1 cellular context compared by ENCODE assay signal in the genomic region with DNA sequence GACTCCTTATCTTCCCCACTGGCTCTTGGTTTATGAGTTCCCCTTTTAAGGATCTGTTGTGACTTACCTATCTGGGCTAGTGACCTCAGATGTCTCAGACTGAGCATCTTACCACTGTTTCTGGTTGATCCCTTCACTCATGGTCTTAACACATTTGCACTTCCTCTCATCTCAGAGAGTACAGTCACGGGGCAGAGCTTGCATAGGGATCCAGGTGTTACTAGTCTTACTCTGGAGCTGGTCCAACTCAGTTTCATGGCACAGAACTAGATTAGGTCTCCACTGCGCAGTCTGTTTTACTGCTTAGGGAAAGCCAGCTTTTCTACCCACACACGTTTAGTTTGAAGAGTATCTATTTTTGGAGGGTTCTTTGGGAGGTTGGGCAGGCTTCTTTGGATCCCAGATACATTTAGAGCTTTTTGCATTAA.
TF ChIP-seq lines count a peak whose summit lies in the region.

No MANE protein-coding gene starts in this region.

TF ChIP-seq in GM23338, 12 proteins besides CTCF, POLR2A, EP300 and RAD21 (continued from another document):
- TF ChIP-seq, protein P1, sequence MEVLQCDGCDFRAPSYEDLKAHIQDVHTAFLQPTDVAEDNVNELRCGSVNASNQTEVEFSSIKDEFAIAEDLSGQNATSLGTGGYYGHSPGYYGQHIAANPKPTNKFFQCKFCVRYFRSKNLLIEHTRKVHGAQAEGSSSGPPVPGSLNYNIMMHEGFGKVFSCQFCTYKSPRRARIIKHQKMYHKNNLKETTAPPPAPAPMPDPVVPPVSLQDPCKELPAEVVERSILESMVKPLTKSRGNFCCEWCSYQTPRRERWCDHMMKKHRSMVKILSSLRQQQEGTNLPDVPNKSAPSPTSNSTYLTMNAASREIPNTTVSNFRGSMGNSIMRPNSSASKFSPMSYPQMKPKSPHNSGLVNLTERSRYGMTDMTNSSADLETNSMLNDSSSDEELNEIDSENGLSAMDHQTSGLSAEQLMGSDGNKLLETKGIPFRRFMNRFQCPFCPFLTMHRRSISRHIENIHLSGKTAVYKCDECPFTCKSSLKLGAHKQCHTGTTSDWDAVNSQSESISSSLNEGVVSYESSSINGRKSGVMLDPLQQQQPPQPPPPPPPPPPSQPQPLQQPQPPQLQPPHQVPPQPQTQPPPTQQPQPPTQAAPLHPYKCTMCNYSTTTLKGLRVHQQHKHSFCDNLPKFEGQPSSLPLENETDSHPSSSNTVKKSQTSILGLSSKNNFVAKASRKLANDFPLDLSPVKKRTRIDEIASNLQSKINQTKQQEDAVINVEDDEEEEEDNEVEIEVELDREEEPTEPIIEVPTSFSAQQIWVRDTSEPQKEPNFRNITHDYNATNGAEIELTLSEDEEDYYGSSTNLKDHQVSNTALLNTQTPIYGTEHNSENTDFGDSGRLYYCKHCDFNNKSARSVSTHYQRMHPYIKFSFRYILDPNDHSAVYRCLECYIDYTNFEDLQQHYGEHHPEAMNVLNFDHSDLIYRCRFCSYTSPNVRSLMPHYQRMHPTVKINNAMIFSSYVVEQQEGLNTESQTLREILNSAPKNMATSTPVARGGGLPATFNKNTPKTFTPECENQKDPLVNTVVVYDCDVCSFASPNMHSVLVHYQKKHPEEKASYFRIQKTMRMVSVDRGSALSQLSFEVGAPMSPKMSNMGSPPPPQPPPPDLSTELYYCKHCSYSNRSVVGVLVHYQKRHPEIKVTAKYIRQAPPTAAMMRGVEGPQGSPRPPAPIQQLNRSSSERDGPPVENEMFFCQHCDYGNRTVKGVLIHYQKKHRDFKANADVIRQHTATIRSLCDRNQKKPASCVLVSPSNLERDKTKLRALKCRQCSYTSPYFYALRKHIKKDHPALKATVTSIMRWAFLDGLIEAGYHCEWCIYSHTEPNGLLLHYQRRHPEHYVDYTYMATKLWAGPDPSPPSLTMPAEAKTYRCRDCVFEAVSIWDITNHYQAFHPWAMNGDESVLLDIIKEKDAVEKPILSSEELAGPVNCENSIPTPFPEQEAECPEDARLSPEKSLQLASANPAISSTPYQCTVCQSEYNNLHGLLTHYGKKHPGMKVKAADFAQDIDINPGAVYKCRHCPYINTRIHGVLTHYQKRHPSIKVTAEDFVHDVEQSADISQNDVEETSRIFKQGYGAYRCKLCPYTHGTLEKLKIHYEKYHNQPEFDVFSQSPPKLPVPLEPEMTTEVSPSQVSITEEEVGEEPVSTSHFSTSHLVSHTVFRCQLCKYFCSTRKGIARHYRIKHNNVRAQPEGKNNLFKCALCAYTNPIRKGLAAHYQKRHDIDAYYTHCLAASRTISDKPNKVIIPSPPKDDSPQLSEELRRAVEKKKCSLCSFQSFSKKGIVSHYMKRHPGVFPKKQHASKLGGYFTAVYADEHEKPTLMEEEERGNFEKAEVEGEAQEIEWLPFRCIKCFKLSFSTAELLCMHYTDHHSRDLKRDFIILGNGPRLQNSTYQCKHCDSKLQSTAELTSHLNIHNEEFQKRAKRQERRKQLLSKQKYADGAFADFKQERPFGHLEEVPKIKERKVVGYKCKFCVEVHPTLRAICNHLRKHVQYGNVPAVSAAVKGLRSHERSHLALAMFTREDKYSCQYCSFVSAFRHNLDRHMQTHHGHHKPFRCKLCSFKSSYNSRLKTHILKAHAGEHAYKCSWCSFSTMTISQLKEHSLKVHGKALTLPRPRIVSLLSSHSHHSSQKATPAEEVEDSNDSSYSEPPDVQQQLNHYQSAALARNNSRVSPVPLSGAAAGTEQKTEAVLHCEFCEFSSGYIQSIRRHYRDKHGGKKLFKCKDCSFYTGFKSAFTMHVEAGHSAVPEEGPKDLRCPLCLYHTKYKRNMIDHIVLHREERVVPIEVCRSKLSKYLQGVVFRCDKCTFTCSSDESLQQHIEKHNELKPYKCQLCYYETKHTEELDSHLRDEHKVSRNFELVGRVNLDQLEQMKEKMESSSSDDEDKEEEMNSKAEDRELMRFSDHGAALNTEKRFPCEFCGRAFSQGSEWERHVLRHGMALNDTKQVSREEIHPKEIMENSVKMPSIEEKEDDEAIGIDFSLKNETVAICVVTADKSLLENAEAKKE (CRISPR knock-in tag; IDR thresholded peaks at IDR 0.05) = no peak
- no peak for TF ChIP-seq POLR2AphosphoS5 (IDR thresholded peaks at IDR 0.05; ENCODE audit: low read depth)
- no peak for TF ChIP-seq CREB1 (CRISPR knock-in tag; IDR thresholded peaks at IDR 0.05; ENCODE audit: low read depth)
